In genomic region chr16:67937713-67938112, GRCh38 we compare ENCODE assay signal across 11 cellular contexts. TPM values are rescaled to one million over a fixed set of nuclear protein-coding genes. Genes with fewer than 3 reads are reported as not detected.
DNase-seq lines count a peak whose midpoint lies in the region; ATAC-seq, FAIRE-seq and TF ChIP-seq lines count a peak whose summit lies in the region.
"Not testable (repeated sequence)": the region's sequence is repeated elsewhere in the genome, so short reads cannot be mapped to it uniquely, and the experiment has no call there.
"Had no signal": no experiment of that assay in that cellular context is flagged by ENCODE, and none has a peak within 500 bp of the region (broad histone marks: within the 10 kb centered on the region; RNA-seq: fewer than 3 reads in every experiment).

No MANE protein-coding gene starts in this region.

- H3K27me3 ChIP-seq in CD4-positive, alpha-beta T cell (ENCODE audit: control insufficient read depth, insufficient read depth, low read length); MM.1S (replicated peaks; ENCODE audit: insufficient read depth, low read length); HepG2 (ENCODE audit: control insufficient read depth in 1 of 2, insufficient read depth in 2 of 2, low read length in 2 of 2): not testable (repeated sequence)

- H3K9me2 ChIP-seq in MM.1S (replicated peaks; ENCODE audit: insufficient read depth, low read length): not testable (repeated sequence)

- in situ Hi-C loops in HepG2 (cut with HindIII; ENCODE audit: extremely low pct_ligation_motif_present, low pct_unique_long_range_greater_than_20kb): loop anchor here (10.0 kb wide), 1 partner anchor 273 kb away; the partner anchor contains the start of genes ACD, C16orf86, ENKD1 and PARD6A

- H2AFZ ChIP-seq in MM.1S (ENCODE audit: low read length); HepG2 (ENCODE audit: low read length): not testable (repeated sequence)

- not testable (repeated sequence) for TF ChIP-seq RAD21 in HepG2 (CRISPR knock-in tag; IDR thresholded peaks at IDR 0.05)

- POLR2A ChIA-PET in CD4-positive, alpha-beta T cell (lab: Charles Lee): interaction anchor here (0.6 to 3.8 kb wide), 4 partner anchors 9 to 298 kb away, joined by 3 to 26 read pairs (median 3); partner anchors contain the start of genes CENPT, ESRP2 and NUTF2
- POLR2A ChIA-PET in activated CD8-positive, alpha-beta T cell treated with anti-CD3 and anti-CD28 coated beads for 36 hours (lab: Charles Lee): interaction anchor here (2.5 to 3.8 kb wide), 3 partner anchors 28 to 142 kb away, joined by 7 to 26 read pairs (median 12); partner anchors contain the start of genes DDX28 and DUS2
- POLR2A ChIA-PET in MCF 10A (lab: Yijun Ruan, JAX): interaction anchor here (1.2 to 4.3 kb wide), 7 partner anchors 8 to 148 kb away, joined by 3 to 45 read pairs (median 15); partner anchors contain the start of genes NFATC3 and NRN1L
- POLR2A ChIA-PET in HepG2 (lab: Yijun Ruan, JAX): interaction anchor here (0.7 to 4.6 kb wide), 5 partner anchors 9 to 176 kb away, joined by 3 to 36 read pairs (median 5); partner anchors contain the start of genes DDX28, DPEP2 and DUS2

- not testable (repeated sequence) for H3K9me3 Mint-ChIP-seq in CD4-positive, alpha-beta T cell; activated CD8-positive, alpha-beta T cell treated with anti-CD3 and anti-CD28 coated beads for 36 hours; MCF 10A (ENCODE audit: unreplicated experiment)

- not testable (repeated sequence) for H4K20me1 ChIP-seq in MM.1S (ENCODE audit: insufficient read depth, low read length)
- H4K20me1 ChIP-seq in HepG2 (ENCODE audit: insufficient read depth, low read length): peaks cover 13% of the 10 kb centered on the region; the same call in 1 of the 2 replicates

- peaks cover 30% of the 10 kb centered on the region for H3K79me2 ChIP-seq in MM.1S (ENCODE audit: low read length)
- H3K79me2 ChIP-seq in HepG2 (ENCODE audit: insufficient read depth, low read length): peaks cover 24% of the 10 kb centered on the region

- H3K27ac ChIP-seq in CD4-positive, alpha-beta T cell (ENCODE audit: low read depth, low read length): peak overlapping the region; percentile 84
- H3K27ac ChIP-seq in MM.1S (ENCODE audit: low read length) (peak overlapping the region; percentile 82; the same call in 1 of the 2 replicates), skin epidermis (peak overlapping the region in 11 of 21 experiments; percentile 88 to 99 (median 94))
- not testable (repeated sequence) for H3K27ac ChIP-seq in HepG2 (ENCODE audit: extremely low read length, insufficient read depth, low read length)

- TF ChIP-seq EP300 in HepG2 (IDR thresholded peaks at IDR 0.05; ENCODE audit: low read depth in 2 of 2, low read length in 2 of 2); HepG2 (CRISPR knock-in tag; IDR thresholded peaks at IDR 0.05; ENCODE audit: borderline replicate concordance): not testable (repeated sequence)

- WGBS in HepG2 (ENCODE audit: low lambda C conversion rate): 96% methylated on average over 5 of the region's 5 CpGs

- not testable (repeated sequence) for TF ChIP-seq POLR2A in HepG2 (IDR thresholded peaks at IDR 0.05; ENCODE audit: insufficient read depth in 1 of 2, low read depth in 2 of 2, low read length in 2 of 2)

- H3K4me1 ChIP-seq in MM.1S (ENCODE audit: low read length): peaks cover 15% of the 10 kb centered on the region
- H3K4me1 ChIP-seq in HepG2 (ENCODE audit: insufficient read depth, low read length): peaks cover 48% of the 10 kb centered on the region

- peaks cover 17% of the 10 kb centered on the region for H3F3A ChIP-seq in MM.1S (ENCODE audit: insufficient read depth, low read length)

- not testable (repeated sequence) for H3K27me3 Mint-ChIP-seq in CD4-positive, alpha-beta T cell; activated CD8-positive, alpha-beta T cell treated with anti-CD3 and anti-CD28 coated beads for 36 hours; MCF 10A (ENCODE audit: insufficient read depth, unreplicated experiment)

- CTCF ChIA-PET in CD4-positive, alpha-beta T cell (lab: Charles Lee): interaction anchor here (0.7 to 1.3 kb wide), 2 partner anchors 121 to 215 kb away, joined by 3 to 4 read pairs; no protein-coding TSS in a partner anchor
- CTCF ChIA-PET in activated CD8-positive, alpha-beta T cell treated with anti-CD3 and anti-CD28 coated beads for 36 hours (lab: Charles Lee): interaction anchor here (1.6 to 5.1 kb wide), 3 partner anchors 45 to 122 kb away, joined by 8 to 24 read pairs (median 16); partner anchors contain the start of gene PSKH1
- CTCF ChIA-PET in MCF 10A (lab: Yijun Ruan, JAX): interaction anchor here (0.9 to 1.1 kb wide), 3 partner anchors 12 to 65 kb away, joined by 3 read pairs; partner anchors contain the start of gene EDC4
- CTCF ChIA-PET in HepG2 (lab: Yijun Ruan, JAX; ENCODE audit: low intra/inter-chr PET ratio, low total read pairs): not testable (repeated sequence)

- peaks cover 41% of the 10 kb centered on the region for H3K36me3 Mint-ChIP-seq in CD4-positive, alpha-beta T cell (ENCODE audit: low read depth)
- H3K36me3 Mint-ChIP-seq in activated CD8-positive, alpha-beta T cell treated with anti-CD3 and anti-CD28 coated beads for 36 hours (ENCODE audit: low read depth): peaks cover 59% of the 10 kb centered on the region
- peaks cover 76% of the 10 kb centered on the region for H3K36me3 Mint-ChIP-seq in MCF 10A (ENCODE audit: insufficient read depth, unreplicated experiment)

- not testable (repeated sequence) for H3K36me3 ChIP-seq in MM.1S (replicated peaks; ENCODE audit: insufficient read depth, low read length)
- peaks cover 6 to 11% of the 10 kb centered on the region in 2 experiments; a peak in 4 of 5 replicates for H3K36me3 ChIP-seq in HepG2 (replicated peaks in 1 of 2; ENCODE audit: control insufficient read depth in 1 of 2, insufficient read depth in 2 of 2, low read length in 2 of 2)

- not testable (repeated sequence) for BruUV-seq in MCF 10A (replicated peaks; lab: Mats Ljungman, UMichigan); HepG2 (replicated peaks; lab: Mats Ljungman, UMichigan)

- not testable (repeated sequence) for TF ChIP-seq CTCF in CD4-positive, alpha-beta T cell (IDR thresholded peaks at IDR 0.05); MM.1S (IDR thresholded peaks at IDR 0.05; ENCODE audit: low read length); activated CD8-positive, alpha-beta T cell treated with anti-CD3 and anti-CD28 coated beads for 36 hours (IDR thresholded peaks at IDR 0.05); MCF 10A (IDR thresholded peaks at IDR 0.05; ENCODE audit: unreplicated experiment); HepG2 (CRISPR knock-in tag; IDR thresholded peaks at IDR 0.05)

- intact Hi-C loops in CD4-positive, alpha-beta T cell (cut with DNase I, micrococcal nuclease): loop anchor here (2.0 to 5.0 kb wide), 4 partner anchors 31 to 105 kb away; partner anchors contain the start of genes DDX28 (in 1 of the 2), DUS2 (in 1 of the 2), PSKH1 (in 1 of the 2) and SLC12A4 (in 1 of the 2)
- intact Hi-C loops in activated CD8-positive, alpha-beta T cell treated with anti-CD3 and anti-CD28 coated beads for 36 hours (cut with micrococcal nuclease): loop anchor here (10.0 kb wide), 1 partner anchor 273 kb away; the partner anchor contains the start of genes ACD, C16orf86, ENKD1 and PARD6A
- intact Hi-C loops in MCF 10A (cut with micrococcal nuclease): loop anchor here (2.0 kb wide), 1 partner anchor 103 kb away; no protein-coding TSS in a partner anchor
- intact Hi-C loops in HepG2 (cut with micrococcal nuclease; ENCODE audit: unreplicated experiment): not testable (repeated sequence)

- not testable (repeated sequence) for FAIRE-seq in HepG2 (lab: Jason Lieb, UNC)

- DNase-seq in CD4-positive, alpha-beta T cell; MM.1S; activated CD8-positive, alpha-beta T cell treated with anti-CD3 and anti-CD28 coated beads for 36 hours; MCF 10A (ENCODE audit: unreplicated experiment); HepG2 (ENCODE audit: low spot score): not testable (repeated sequence)

- H3K4me3 Mint-ChIP-seq in CD4-positive, alpha-beta T cell: not testable (repeated sequence)
- H3K4me3 Mint-ChIP-seq in activated CD8-positive, alpha-beta T cell treated with anti-CD3 and anti-CD28 coated beads for 36 hours: peak overlapping the region; percentile 97
- peak overlapping the region; percentile 100 for H3K4me3 Mint-ChIP-seq in MCF 10A (ENCODE audit: unreplicated experiment)

- H3K4me3 ChIP-seq in MM.1S (ENCODE audit: low read length); HepG2 (replicated peaks in 1 of 3; ENCODE audit: insufficient read depth in 1 of 3, low read depth in 2 of 3, low read length in 3 of 3); skin epidermis: not testable (repeated sequence)

- H3K4me2 ChIP-seq in MM.1S (ENCODE audit: low read depth, low read length): peak overlapping the region; percentile 87
- not testable (repeated sequence) for H3K4me2 ChIP-seq in HepG2 (ENCODE audit: low read depth, low read length)

- H3K4me1 Mint-ChIP-seq in CD4-positive, alpha-beta T cell (ENCODE audit: low read depth): peaks cover 51% of the 10 kb centered on the region
- H3K4me1 Mint-ChIP-seq in activated CD8-positive, alpha-beta T cell treated with anti-CD3 and anti-CD28 coated beads for 36 hours (ENCODE audit: low read depth): peaks cover 55% of the 10 kb centered on the region
- H3K4me1 Mint-ChIP-seq in MCF 10A (ENCODE audit: insufficient read depth, unreplicated experiment): peaks cover 32% of the 10 kb centered on the region

- peak overlapping the region; percentile 95 for H3K27ac Mint-ChIP-seq in CD4-positive, alpha-beta T cell
- H3K27ac Mint-ChIP-seq in activated CD8-positive, alpha-beta T cell treated with anti-CD3 and anti-CD28 coated beads for 36 hours: peak overlapping the region; percentile 100
- H3K27ac Mint-ChIP-seq in MCF 10A (ENCODE audit: low read depth, unreplicated experiment): peak overlapping the region; percentile 98

- not testable (repeated sequence) for ATAC-seq in CD4-positive, alpha-beta T cell (ENCODE audit: poor library complexity); activated CD8-positive, alpha-beta T cell treated with anti-CD3 and anti-CD28 coated beads for 36 hours; HepG2

- H3K9me3 ChIP-seq in CD4-positive, alpha-beta T cell (ENCODE audit: control insufficient read depth, low read length); MM.1S (replicated peaks; ENCODE audit: insufficient read depth, low read length); HepG2 (ENCODE audit: low read length): not testable (repeated sequence)

- H3K9ac ChIP-seq in MM.1S (ENCODE audit: low read length); HepG2 (ENCODE audit: insufficient read depth, low read depth, low read length): not testable (repeated sequence)

RNA-seq across cellular contexts. Expression of gene PSMB10, which starts 1.1 kb away (rescaled TPM):
- total RNA-seq in CD4-positive, alpha-beta T cell: 10 to 100 TPM; 68.7 to 71.6 TPM
- 100 to 1,000 TPM; 205 to 206 TPM for total RNA-seq in activated CD8-positive, alpha-beta T cell treated with anti-CD3 and anti-CD28 coated beads for 36 hours
- total RNA-seq in MCF 10A (2022) (20.3 and 32.7 TPM in 2 replicates), HepG2 (2016; rRNA removed; fragmentation: Illumina TruSeq; extraction: Trizol) (65.9 and 71.3 TPM in 2 replicates)
- total RNA-seq in HepG2 (2016; cell fraction: cytosol; rRNA removed; fragmentation: Illumina TruSeq; extraction: Trizol; ENCODE audit: low read depth): 135 and 146 TPM in 2 replicates
- total RNA-seq in HepG2 (2016; cell fraction: insoluble cytoplasmic fraction; rRNA removed; fragmentation: Illumina TruSeq; extraction: Trizol): 68.9 and 72.1 TPM in 2 replicates
- 107 and 122 TPM in 2 replicates for total RNA-seq in HepG2 (2016; cell fraction: membrane; rRNA removed; fragmentation: Illumina TruSeq; extraction: Trizol)
- total RNA-seq in HepG2 (2016; cell fraction: nucleus; rRNA removed; fragmentation: Illumina TruSeq; extraction: Trizol): 28.4 and 28.5 TPM in 2 replicates
- 12.7 and 17.8 TPM in 2 replicates for polyA plus RNA-seq in HepG2 (2011; rRNA removed)
- polyA plus RNA-seq in HepG2 (2011; cell fraction: cytosol; rRNA removed): 15.3 and 32.0 TPM in 2 replicates
- 23.8 and 27.0 TPM in 2 replicates for polyA plus RNA-seq in HepG2 (2011; cell fraction: nucleus; rRNA removed)
- polyA plus RNA-seq in HepG2 (2012): 20.6 and 20.8 TPM in 2 replicates
- 128 and 158 TPM in 2 replicates for polyA plus RNA-seq in HepG2 (2016; cell fraction: cytosol; fragmentation: Illumina TruSeq; extraction: Trizol; ENCODE audit: low read depth)
- 65.0 and 66.8 TPM in 2 replicates for polyA plus RNA-seq in HepG2 (2016; cell fraction: insoluble cytoplasmic fraction; fragmentation: Illumina TruSeq; extraction: Trizol; ENCODE audit: low read depth)
- 86.7 and 90.6 TPM in 2 replicates for polyA plus RNA-seq in HepG2 (2016; cell fraction: membrane; fragmentation: Illumina TruSeq; extraction: Trizol; ENCODE audit: low read depth)
- polyA plus RNA-seq in HepG2 (2016; cell fraction: nucleus; fragmentation: Illumina TruSeq; extraction: Trizol; ENCODE audit: insufficient read depth, low read depth): 32.5 and 33.1 TPM in 2 replicates
- 16.1 and 17.6 TPM in 2 replicates for polyA minus RNA-seq in HepG2 (2011; rRNA and poly(A)+ RNA removed; ENCODE audit: low replicate concordance)
- polyA minus RNA-seq in HepG2 (2011; cell fraction: cytosol; rRNA and poly(A)+ RNA removed): 5.4 and 12.7 TPM in 2 replicates
- 7.2 and 9.8 TPM in 2 replicates for polyA minus RNA-seq in HepG2 (2011; cell fraction: nucleus; rRNA and poly(A)+ RNA removed)

RNA-seq across cellular contexts. Expression of gene CTRL, which starts 6.1 kb away (rescaled TPM):
- 10 to 100 TPM; 18.3 to 19.5 TPM for total RNA-seq in CD4-positive, alpha-beta T cell
- 1 to 10 TPM; 3.8 to 3.9 TPM for total RNA-seq in activated CD8-positive, alpha-beta T cell treated with anti-CD3 and anti-CD28 coated beads for 36 hours
- 0.52 and 1.6 TPM in 2 replicates for total RNA-seq in MCF 10A (2022)
- 1.1 and 2.7 TPM in 2 replicates for total RNA-seq in HepG2 (2016; rRNA removed; fragmentation: Illumina TruSeq; extraction: Trizol)
- 1.7 and 2.0 TPM in 2 replicates for total RNA-seq in HepG2 (2016; cell fraction: cytosol; rRNA removed; fragmentation: Illumina TruSeq; extraction: Trizol; ENCODE audit: low read depth)
- 1.9 and 2.5 TPM in 2 replicates for total RNA-seq in HepG2 (2016; cell fraction: insoluble cytoplasmic fraction; rRNA removed; fragmentation: Illumina TruSeq; extraction: Trizol)
- total RNA-seq in HepG2 (2016; cell fraction: membrane; rRNA removed; fragmentation: Illumina TruSeq; extraction: Trizol): 2.8 and 4.0 TPM in 2 replicates
- total RNA-seq in HepG2 (2016; cell fraction: nucleus; rRNA removed; fragmentation: Illumina TruSeq; extraction: Trizol): 2.4 and 3.4 TPM in 2 replicates
- 1.7 and 1.9 TPM in 2 replicates for polyA plus RNA-seq in HepG2 (2011; rRNA removed)
- polyA plus RNA-seq in HepG2 (2011; cell fraction: cytosol; rRNA removed): 0.82 and 1.1 TPM in 2 replicates
- 8.1 and 10.3 TPM in 2 replicates for polyA plus RNA-seq in HepG2 (2011; cell fraction: nucleus; rRNA removed)
- 0.86 and 2.7 TPM in 2 replicates for polyA plus RNA-seq in HepG2 (2012)
- 2.1 and 2.2 TPM in 2 replicates for polyA plus RNA-seq in HepG2 (2016; cell fraction: cytosol; fragmentation: Illumina TruSeq; extraction: Trizol; ENCODE audit: low read depth)
- polyA plus RNA-seq in HepG2 (2016; cell fraction: insoluble cytoplasmic fraction; fragmentation: Illumina TruSeq; extraction: Trizol; ENCODE audit: low read depth): 0.96 and 3.6 TPM in 2 replicates
- polyA plus RNA-seq in HepG2 (2016; cell fraction: membrane; fragmentation: Illumina TruSeq; extraction: Trizol; ENCODE audit: low read depth): 1.7 and 2.4 TPM in 2 replicates
- polyA plus RNA-seq in HepG2 (2016; cell fraction: nucleus; fragmentation: Illumina TruSeq; extraction: Trizol; ENCODE audit: insufficient read depth, low read depth): 6.3 and 7.8 TPM in 2 replicates
- polyA minus RNA-seq in HepG2 (2011; rRNA and poly(A)+ RNA removed; ENCODE audit: low replicate concordance): 1.8 and 2.2 TPM in 2 replicates
- not detected in 2 replicates for polyA minus RNA-seq in HepG2 (2011; cell fraction: cytosol; rRNA and poly(A)+ RNA removed)
- polyA minus RNA-seq in HepG2 (2011; cell fraction: nucleus; rRNA and poly(A)+ RNA removed): 0.90 and 2.0 TPM in 2 replicates

RNA-seq across cellular contexts. Expression of gene LCAT, which starts 6.2 kb away (rescaled TPM):
- 1 to 10 TPM; 5.9 to 6.3 TPM for total RNA-seq in CD4-positive, alpha-beta T cell
- 10 to 100 TPM; 10.6 to 14.3 TPM for total RNA-seq in activated CD8-positive, alpha-beta T cell treated with anti-CD3 and anti-CD28 coated beads for 36 hours
- total RNA-seq in MCF 10A (2022) (35.3 and 44.5 TPM in 2 replicates), HepG2 (2016; rRNA removed; fragmentation: Illumina TruSeq; extraction: Trizol) (13.2 and 36.1 TPM in 2 replicates)
- 21.4 and 35.2 TPM in 2 replicates for total RNA-seq in HepG2 (2016; cell fraction: cytosol; rRNA removed; fragmentation: Illumina TruSeq; extraction: Trizol; ENCODE audit: low read depth)
- total RNA-seq in HepG2 (2016; cell fraction: insoluble cytoplasmic fraction; rRNA removed; fragmentation: Illumina TruSeq; extraction: Trizol): 15.3 and 43.4 TPM in 2 replicates
- 28.1 and 30.3 TPM in 2 replicates for total RNA-seq in HepG2 (2016; cell fraction: membrane; rRNA removed; fragmentation: Illumina TruSeq; extraction: Trizol)
- 38.4 and 54.9 TPM in 2 replicates for total RNA-seq in HepG2 (2016; cell fraction: nucleus; rRNA removed; fragmentation: Illumina TruSeq; extraction: Trizol)
- polyA plus RNA-seq in HepG2 (2011; rRNA removed): 38.9 and 46.0 TPM in 2 replicates
- 19.5 and 23.4 TPM in 2 replicates for polyA plus RNA-seq in HepG2 (2011; cell fraction: cytosol; rRNA removed)
- 217 and 291 TPM in 2 replicates for polyA plus RNA-seq in HepG2 (2011; cell fraction: nucleus; rRNA removed)
- 56.2 and 59.4 TPM in 2 replicates for polyA plus RNA-seq in HepG2 (2012)
- 28.0 and 29.1 TPM in 2 replicates for polyA plus RNA-seq in HepG2 (2016; cell fraction: cytosol; fragmentation: Illumina TruSeq; extraction: Trizol; ENCODE audit: low read depth)
- polyA plus RNA-seq in HepG2 (2016; cell fraction: insoluble cytoplasmic fraction; fragmentation: Illumina TruSeq; extraction: Trizol; ENCODE audit: low read depth): 16.8 and 22.2 TPM in 2 replicates
- polyA plus RNA-seq in HepG2 (2016; cell fraction: membrane; fragmentation: Illumina TruSeq; extraction: Trizol; ENCODE audit: low read depth): 27.6 and 33.3 TPM in 2 replicates
- 213 and 231 TPM in 2 replicates for polyA plus RNA-seq in HepG2 (2016; cell fraction: nucleus; fragmentation: Illumina TruSeq; extraction: Trizol; ENCODE audit: insufficient read depth, low read depth)
- 3.9 and 39.1 TPM in 2 replicates for polyA minus RNA-seq in HepG2 (2011; rRNA and poly(A)+ RNA removed; ENCODE audit: low replicate concordance)
- 12.8 and 12.9 TPM in 2 replicates for polyA minus RNA-seq in HepG2 (2011; cell fraction: cytosol; rRNA and poly(A)+ RNA removed)
- polyA minus RNA-seq in HepG2 (2011; cell fraction: nucleus; rRNA and poly(A)+ RNA removed): 24.2 and 31.6 TPM in 2 replicates

RNA-seq across cellular contexts. Expression of gene SLC12A4, which starts 30.7 kb away (rescaled TPM):
- 10 to 100 TPM; 15.1 to 17.7 TPM for total RNA-seq in CD4-positive, alpha-beta T cell
- total RNA-seq in activated CD8-positive, alpha-beta T cell treated with anti-CD3 and anti-CD28 coated beads for 36 hours: 10 to 100 TPM; 32.5 to 38.0 TPM
- total RNA-seq in MCF 10A (2022) (107 TPM in 2 replicates), HepG2 (2016; rRNA removed; fragmentation: Illumina TruSeq; extraction: Trizol) (23.1 and 65.1 TPM in 2 replicates)
- total RNA-seq in HepG2 (2016; cell fraction: cytosol; rRNA removed; fragmentation: Illumina TruSeq; extraction: Trizol; ENCODE audit: low read depth): 26.9 and 34.0 TPM in 2 replicates
- 17.0 and 65.2 TPM in 2 replicates for total RNA-seq in HepG2 (2016; cell fraction: insoluble cytoplasmic fraction; rRNA removed; fragmentation: Illumina TruSeq; extraction: Trizol)
- total RNA-seq in HepG2 (2016; cell fraction: membrane; rRNA removed; fragmentation: Illumina TruSeq; extraction: Trizol): 31.5 and 34.1 TPM in 2 replicates
- 87.0 and 109 TPM in 2 replicates for total RNA-seq in HepG2 (2016; cell fraction: nucleus; rRNA removed; fragmentation: Illumina TruSeq; extraction: Trizol)
- polyA plus RNA-seq in HepG2 (2011; rRNA removed): 84.3 and 134 TPM in 2 replicates
- polyA plus RNA-seq in HepG2 (2011; cell fraction: cytosol; rRNA removed): 42.1 and 54.3 TPM in 2 replicates
- polyA plus RNA-seq in HepG2 (2011; cell fraction: nucleus; rRNA removed): 687 and 790 TPM in 2 replicates
- polyA plus RNA-seq in HepG2 (2012): 66.6 and 79.4 TPM in 2 replicates
- 9.6 and 12.5 TPM in 2 replicates for polyA plus RNA-seq in HepG2 (2016; cell fraction: cytosol; fragmentation: Illumina TruSeq; extraction: Trizol; ENCODE audit: low read depth)
- 12.0 and 18.1 TPM in 2 replicates for polyA plus RNA-seq in HepG2 (2016; cell fraction: insoluble cytoplasmic fraction; fragmentation: Illumina TruSeq; extraction: Trizol; ENCODE audit: low read depth)
- 17.2 and 19.1 TPM in 2 replicates for polyA plus RNA-seq in HepG2 (2016; cell fraction: membrane; fragmentation: Illumina TruSeq; extraction: Trizol; ENCODE audit: low read depth)
- polyA plus RNA-seq in HepG2 (2016; cell fraction: nucleus; fragmentation: Illumina TruSeq; extraction: Trizol; ENCODE audit: insufficient read depth, low read depth): 253 and 270 TPM in 2 replicates
- 74.6 and 238 TPM in 2 replicates for polyA minus RNA-seq in HepG2 (2011; rRNA and poly(A)+ RNA removed; ENCODE audit: low replicate concordance)
- 48.3 and 54.6 TPM in 2 replicates for polyA minus RNA-seq in HepG2 (2011; cell fraction: cytosol; rRNA and poly(A)+ RNA removed)
- 152 and 193 TPM in 2 replicates for polyA minus RNA-seq in HepG2 (2011; cell fraction: nucleus; rRNA and poly(A)+ RNA removed)

RNA-seq across cellular contexts. Expression of gene DPEP3, which starts 42.6 kb away (rescaled TPM):
- under 1 TPM; 0.53 to 0.63 TPM for total RNA-seq in CD4-positive, alpha-beta T cell
- total RNA-seq in activated CD8-positive, alpha-beta T cell treated with anti-CD3 and anti-CD28 coated beads for 36 hours: under 1 TPM; 0.16 to 0.25 TPM
- total RNA-seq in MCF 10A (2022) (not detected in 2 replicates), HepG2 (2016; rRNA removed; fragmentation: Illumina TruSeq; extraction: Trizol) (not detected in 2 replicates)
- total RNA-seq in HepG2 (2016; cell fraction: cytosol; rRNA removed; fragmentation: Illumina TruSeq; extraction: Trizol; ENCODE audit: low read depth): not detected in 2 replicates
- not detected in 2 replicates for total RNA-seq in HepG2 (2016; cell fraction: insoluble cytoplasmic fraction; rRNA removed; fragmentation: Illumina TruSeq; extraction: Trizol)
- not detected in 2 replicates for total RNA-seq in HepG2 (2016; cell fraction: membrane; rRNA removed; fragmentation: Illumina TruSeq; extraction: Trizol)
- not detected in 2 replicates for total RNA-seq in HepG2 (2016; cell fraction: nucleus; rRNA removed; fragmentation: Illumina TruSeq; extraction: Trizol)
- not detected in 2 replicates for polyA plus RNA-seq in HepG2 (2011; rRNA removed)
- not detected in 2 replicates for polyA plus RNA-seq in HepG2 (2011; cell fraction: cytosol; rRNA removed)
- not detected in 2 replicates for polyA plus RNA-seq in HepG2 (2011; cell fraction: nucleus; rRNA removed)
- not detected in 2 replicates for polyA plus RNA-seq in HepG2 (2012)
- not detected in 2 replicates for polyA plus RNA-seq in HepG2 (2016; cell fraction: cytosol; fragmentation: Illumina TruSeq; extraction: Trizol; ENCODE audit: low read depth)
- not detected in 2 replicates for polyA plus RNA-seq in HepG2 (2016; cell fraction: insoluble cytoplasmic fraction; fragmentation: Illumina TruSeq; extraction: Trizol; ENCODE audit: low read depth)
- not detected in 2 replicates for polyA plus RNA-seq in HepG2 (2016; cell fraction: membrane; fragmentation: Illumina TruSeq; extraction: Trizol; ENCODE audit: low read depth)
- not detected in 2 replicates for polyA plus RNA-seq in HepG2 (2016; cell fraction: nucleus; fragmentation: Illumina TruSeq; extraction: Trizol; ENCODE audit: insufficient read depth, low read depth)
- polyA minus RNA-seq in HepG2 (2011; rRNA and poly(A)+ RNA removed; ENCODE audit: low replicate concordance): not detected in 2 replicates
- polyA minus RNA-seq in HepG2 (2011; cell fraction: cytosol; rRNA and poly(A)+ RNA removed): not detected in 2 replicates
- polyA minus RNA-seq in HepG2 (2011; cell fraction: nucleus; rRNA and poly(A)+ RNA removed): not detected in 2 replicates
- total RNA-seq: bronchial epithelial cell, LHCN-M2, mucosa of gallbladder, pulmonary artery endothelial cell, RPMI7951 had no signal
